1 cellular context compared by ENCODE assay signal in the genomic region with DNA sequence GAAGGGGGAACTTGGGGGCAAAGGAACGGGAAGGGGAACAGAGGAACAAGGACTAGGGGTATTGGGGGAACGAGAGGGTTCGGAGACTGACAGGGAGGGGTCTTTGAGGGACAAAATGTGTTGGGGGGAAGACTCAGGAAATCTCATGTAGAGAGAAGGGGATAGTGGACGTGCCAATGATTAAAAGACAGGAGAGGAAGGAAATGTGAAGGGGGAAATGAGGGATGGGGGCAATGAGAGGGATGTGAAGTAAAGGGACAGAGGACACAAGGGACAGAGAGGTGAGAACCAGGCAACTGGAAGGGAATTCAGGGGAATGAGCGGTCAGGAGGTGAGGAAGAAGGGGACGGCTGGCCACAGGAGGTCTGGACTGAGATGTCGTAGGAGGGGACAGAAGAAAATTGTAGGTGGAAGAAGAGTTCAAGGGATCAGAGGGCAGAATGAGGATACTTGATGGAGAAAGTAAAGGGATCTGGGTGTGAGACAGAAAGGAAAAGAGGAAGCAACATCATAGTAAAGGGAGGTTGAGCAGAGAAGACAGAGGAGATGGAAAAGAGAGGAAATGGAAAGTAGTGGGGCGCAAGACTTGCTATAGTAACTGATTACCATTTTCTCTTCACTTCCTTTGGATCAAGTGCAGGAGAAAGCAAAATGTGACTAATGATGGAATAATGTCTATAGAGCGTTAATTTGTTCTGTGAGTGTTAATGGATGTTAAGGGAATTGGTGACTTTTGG.
TF ChIP-seq lines count a peak whose summit lies in the region.

No MANE protein-coding gene starts in this region.

TF ChIP-seq in HCT116, 20 proteins besides CTCF, POLR2A, EP300 and RAD21 (continued from another document):
- TF ChIP-seq MAX (IDR thresholded peaks at IDR 0.05) (no peak), ZNF274 (IDR thresholded peaks at IDR 0.05; ENCODE audit: low read depth, low read length) (no peak), SIN3A (IDR thresholded peaks at IDR 0.05; ENCODE audit: low read depth) (no peak)
